Comparison of ENCODE assay signal across 2 cellular contexts in the genomic region with DNA sequence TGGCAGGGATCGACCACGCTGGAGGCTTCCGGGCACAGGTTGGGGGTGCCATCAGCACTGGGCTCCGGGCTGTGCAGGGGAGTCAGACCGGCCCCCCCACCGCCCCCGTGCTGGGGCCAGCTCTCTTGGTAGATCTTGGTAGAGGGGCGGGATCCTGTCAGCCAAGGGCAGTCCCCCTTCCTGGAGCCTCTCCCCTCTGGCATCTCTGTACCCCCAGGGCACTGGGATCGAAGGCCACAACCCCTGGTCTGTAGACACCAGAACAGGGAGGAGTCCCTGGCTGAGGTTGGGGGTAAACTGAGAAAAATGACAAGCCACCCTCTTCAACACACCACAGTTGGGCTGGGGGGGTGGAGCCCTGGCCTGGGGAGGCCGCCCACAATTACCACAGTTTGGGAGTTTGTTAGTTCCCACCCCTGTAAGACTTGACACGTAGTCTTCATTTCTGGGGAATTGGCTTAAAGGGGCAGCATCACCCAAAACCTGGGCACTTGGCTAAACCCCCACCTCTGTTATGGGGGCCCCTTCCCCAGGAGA.
TF ChIP-seq lines count a peak whose summit lies in the region.

No MANE protein-coding gene starts in this region.

TF ChIP-seq in GM12878, 131 proteins besides CTCF, POLR2A, EP300 and RAD21:
- TF ChIP-seq, protein P1, sequence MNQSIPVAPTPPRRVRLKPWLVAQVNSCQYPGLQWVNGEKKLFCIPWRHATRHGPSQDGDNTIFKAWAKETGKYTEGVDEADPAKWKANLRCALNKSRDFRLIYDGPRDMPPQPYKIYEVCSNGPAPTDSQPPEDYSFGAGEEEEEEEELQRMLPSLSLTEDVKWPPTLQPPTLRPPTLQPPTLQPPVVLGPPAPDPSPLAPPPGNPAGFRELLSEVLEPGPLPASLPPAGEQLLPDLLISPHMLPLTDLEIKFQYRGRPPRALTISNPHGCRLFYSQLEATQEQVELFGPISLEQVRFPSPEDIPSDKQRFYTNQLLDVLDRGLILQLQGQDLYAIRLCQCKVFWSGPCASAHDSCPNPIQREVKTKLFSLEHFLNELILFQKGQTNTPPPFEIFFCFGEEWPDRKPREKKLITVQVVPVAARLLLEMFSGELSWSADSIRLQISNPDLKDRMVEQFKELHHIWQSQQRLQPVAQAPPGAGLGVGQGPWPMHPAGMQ (IDR thresholded peaks at IDR 0.05; ENCODE audit: borderline replicate concordance), result no peak
- TF ChIP-seq IKZF2 (IDR thresholded peaks at IDR 0.05), result 0 out of 4 replicates have a peak, but pooled peaks of 1 of the 2 experiments have one; percentile 28

TF ChIP-seq in HEK293T, 16 proteins besides CTCF, POLR2A, EP300 and RAD21:
- no peak for TF ChIP-seq SP1 (IDR thresholded peaks at IDR 0.05)
- TF ChIP-seq LEF1 (IDR thresholded peaks at IDR 0.05; ENCODE audit: borderline replicate concordance), result no peak
- TF ChIP-seq, protein P2, sequence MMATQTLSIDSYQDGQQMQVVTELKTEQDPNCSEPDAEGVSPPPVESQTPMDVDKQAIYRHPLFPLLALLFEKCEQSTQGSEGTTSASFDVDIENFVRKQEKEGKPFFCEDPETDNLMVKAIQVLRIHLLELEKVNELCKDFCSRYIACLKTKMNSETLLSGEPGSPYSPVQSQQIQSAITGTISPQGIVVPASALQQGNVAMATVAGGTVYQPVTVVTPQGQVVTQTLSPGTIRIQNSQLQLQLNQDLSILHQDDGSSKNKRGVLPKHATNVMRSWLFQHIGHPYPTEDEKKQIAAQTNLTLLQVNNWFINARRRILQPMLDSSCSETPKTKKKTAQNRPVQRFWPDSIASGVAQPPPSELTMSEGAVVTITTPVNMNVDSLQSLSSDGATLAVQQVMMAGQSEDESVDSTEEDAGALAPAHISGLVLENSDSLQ (IDR thresholded peaks at IDR 0.05), result no peak
- TF ChIP-seq ZNF384 (IDR thresholded peaks at IDR 0.05), result no peak
- TF ChIP-seq ARNT (IDR thresholded peaks at IDR 0.05), result no peak
- no peak for TF ChIP-seq NFRKB (IDR thresholded peaks at IDR 0.05)
- no peak for TF ChIP-seq TARDBP (IDR thresholded peaks at IDR 0.05)
- no peak for TF ChIP-seq L3MBTL2 (conservative IDR thresholded peaks at IDR 0.05)
- no peak for TF ChIP-seq HDGF (IDR thresholded peaks at IDR 0.05; ENCODE audit: borderline replicate concordance)
- TF ChIP-seq FOXM1 (IDR thresholded peaks at IDR 0.05; ENCODE audit: borderline replicate concordance), result no peak
- no peak for TF ChIP-seq FOXA1 (IDR thresholded peaks at IDR 0.05)
- TF ChIP-seq SUZ12 (IDR thresholded peaks at IDR 0.05), result no peak
- no peak for TF ChIP-seq ELF4 (IDR thresholded peaks at IDR 0.05)
- no peak for TF ChIP-seq FOXK2 (IDR thresholded peaks at IDR 0.05)
- TF ChIP-seq BHLHE40 (IDR thresholded peaks at IDR 0.05; ENCODE audit: borderline replicate concordance), result no peak
- no peak for TF ChIP-seq CTBP1 (IDR thresholded peaks at IDR 0.05; ENCODE audit: borderline replicate concordance)
